Comparison of ENCODE assay signal across 6 cellular contexts in the genomic region with DNA sequence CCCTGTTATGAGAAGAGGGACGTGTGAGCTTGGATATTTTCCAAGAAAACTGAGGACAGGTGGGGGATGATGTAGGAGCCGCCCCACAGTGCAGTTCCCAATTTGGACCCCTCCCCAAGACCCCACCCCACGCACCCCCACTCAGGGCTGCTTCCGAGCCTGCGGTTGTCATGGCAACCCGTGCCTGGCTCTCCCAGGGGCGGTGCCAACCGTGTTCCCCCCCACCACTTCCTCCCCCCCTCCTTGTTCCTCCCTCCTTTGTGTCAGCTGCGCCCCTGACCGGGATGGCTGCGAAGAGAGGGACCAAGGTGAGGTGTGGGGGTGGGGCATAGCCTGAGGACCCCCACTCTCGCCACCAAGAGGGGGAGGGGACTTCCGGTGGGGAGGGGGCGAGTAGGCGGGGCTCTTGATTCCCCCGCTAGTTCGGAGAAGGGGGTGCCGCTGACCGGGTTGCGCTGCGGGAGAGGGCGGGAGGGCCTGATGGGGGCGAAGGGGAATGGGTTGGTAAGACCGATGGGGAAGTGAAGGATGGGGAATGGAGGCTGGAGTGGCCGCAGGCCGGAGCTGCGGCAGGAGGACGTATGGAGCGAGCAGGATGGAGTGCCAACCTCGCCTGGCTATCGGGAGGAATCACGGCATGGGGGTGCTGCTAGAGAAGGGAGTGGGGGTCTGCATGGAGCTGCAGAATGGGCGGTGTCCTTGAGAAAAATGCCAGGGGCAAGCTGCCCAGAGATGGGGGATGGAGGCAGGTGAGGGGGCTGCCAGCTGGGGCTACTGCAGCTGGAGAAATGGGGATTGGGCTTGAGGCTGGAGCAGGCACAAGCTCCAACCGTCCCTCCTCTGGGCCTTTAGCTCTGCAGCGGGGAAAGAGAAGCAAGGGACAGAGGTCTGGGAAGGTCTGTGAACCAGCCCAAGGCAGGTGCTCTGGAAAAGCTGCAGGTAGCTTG. TPM values are rescaled to one million over a fixed set of nuclear protein-coding genes. Genes with fewer than 3 reads are reported as not detected.
DNase-seq lines count a peak whose midpoint lies in the region; ATAC-seq and TF ChIP-seq lines count a peak whose summit lies in the region.

No MANE protein-coding gene starts in this region.

- no peaks in the 10 kb centered on the region for H3K9me3 ChIP-seq in SK-N-MC (ENCODE audit: low read depth, low read length)

- peaks cover 11% of the 10 kb centered on the region for H3K4me1 ChIP-seq in rectal smooth muscle tissue (ENCODE audit: control insufficient read depth, insufficient read depth, low read length)

- no peak for ATAC-seq in HG02571 (IDR thresholded peaks at IDR 0.05; ENCODE audit: unreplicated experiment)

- H3K36me3 ChIP-seq in SK-N-MC (ENCODE audit: insufficient read depth, low read length) (peaks cover 14% of the 10 kb centered on the region), rectal smooth muscle tissue (ENCODE audit: control insufficient read depth, insufficient read depth, low read length) (peaks cover 3% of the 10 kb centered on the region)

- intact Hi-C loops in dorsolateral prefrontal cortex (cut with DNase I): loop anchor here in 1 of 2 donors (5.0 kb wide), 1 partner anchor 53 kb away; no protein-coding TSS in a partner anchor

- DNase-seq in SK-N-MC (ENCODE audit: low read depth, low spot score) (no peak), dorsolateral prefrontal cortex (peak in 8 of 10 donors; percentile 42 to 73 (median 56)), NOMO-1 treated with dmso at 0.1 percent for 144 hours (lab: John Stamatoyannopoulos, UW; ENCODE audit: unreplicated experiment) (no peak)

- H3K4me3 ChIP-seq in GM08714 (ENCODE audit: low read length) (peak overlapping the region; percentile 0; the same call in 1 of the 2 replicates), SK-N-MC (peak overlapping the region; percentile 92), dorsolateral prefrontal cortex (peak overlapping the region; percentile 45 to 95 (median 85)), rectal smooth muscle tissue (ENCODE audit: low read length) (peak overlapping the region; percentile 25)

- H3K27me3 ChIP-seq in dorsolateral prefrontal cortex (no peaks in the 10 kb centered on the region), rectal smooth muscle tissue (ENCODE audit: control insufficient read depth, insufficient read depth, low read length) (peaks cover 5% of the 10 kb centered on the region)

- TF ChIP-seq CTCF in dorsolateral prefrontal cortex (IDR thresholded peaks at IDR 0.05 in 54 of 56, conservative IDR thresholded peaks at IDR 0.05 in 2 of 56; ENCODE audit: low read depth in 1 of 56, partially characterized antibody in 56 of 56): no peak

- H3K9ac ChIP-seq in SK-N-MC (ENCODE audit: insufficient read length): no peak overlapping the region
- H3K9ac ChIP-seq in rectal smooth muscle tissue (ENCODE audit: low read length): no peak overlapping the region

- H3K27ac ChIP-seq in SK-N-MC (no peak overlapping the region), dorsolateral prefrontal cortex (peak overlapping the region in 58 of 59 donors; percentile 4 to 98 (median 89)), rectal smooth muscle tissue (ENCODE audit: low read depth, low read length) (no peak overlapping the region)

RNA-seq across cellular contexts. Expression of a gene that starts 1.0 kb away (rescaled TPM):
- total RNA-seq in dorsolateral prefrontal cortex: 10 to 100 TPM; 10.2 to 31.0 (median 19.3) TPM

RNA-seq across cellular contexts. Expression of a gene that starts 1.5 kb away (rescaled TPM):
- 100 to 1,000 TPM in 14 of 120 experiments, 10 to 100 TPM in 106; 49.0 to 130 (median 82.4) TPM for total RNA-seq in dorsolateral prefrontal cortex

RNA-seq across cellular contexts. Expression of a gene that starts 33.1 kb away (rescaled TPM):
- 10 to 100 TPM; 10.2 to 41.2 (median 21.5) TPM for total RNA-seq in dorsolateral prefrontal cortex

RNA-seq across cellular contexts. Expression of a gene that starts 33.9 kb away (rescaled TPM):
- 10 to 100 TPM; 13.5 to 26.7 (median 20.0) TPM for total RNA-seq in dorsolateral prefrontal cortex

RNA-seq across cellular contexts. Expression of a gene that starts 34.3 kb away (rescaled TPM):
- total RNA-seq in dorsolateral prefrontal cortex: 10 to 100 TPM; 28.0 to 77.8 (median 52.8) TPM

Comparison
In these comparisons a context has a peak if more than half of its experiments do, and no peak if none do; other contexts are left out.
1. H3K4me3 ChIP-seq: peak in every context shown above with its lines; median percentile 92 in SK-N-MC; 85 in dorsolateral prefrontal cortex; 25 in rectal smooth muscle tissue; 0 in GM08714.
2. DNase-seq: peak in dorsolateral prefrontal cortex (8 of 10); none in SK-N-MC (single experiment) and NOMO-1 treated with dmso at 0.1 percent for 144 hours (single experiment).
3. H3K27ac ChIP-seq: peak in dorsolateral prefrontal cortex (58 of 59); none in SK-N-MC (single experiment) and rectal smooth muscle tissue (single experiment).